In genomic region chr4:39947415-39947814, GRCh38 we compare ENCODE assay signal across 20 cellular contexts. TPM values are rescaled to one million over a fixed set of nuclear protein-coding genes. Genes with fewer than 3 reads are reported as not detected.
DNase-seq lines count a peak whose midpoint lies in the region; ATAC-seq, FAIRE-seq and TF ChIP-seq lines count a peak whose summit lies in the region.
"Had no signal": no experiment of that assay in that cellular context is flagged by ENCODE, and none has a peak within 500 bp of the region (broad histone marks: within the 10 kb centered on the region; RNA-seq: fewer than 3 reads in every experiment).

No MANE protein-coding gene starts in this region.

- H3K4me1 Mint-ChIP-seq in CD14-positive monocyte (peaks cover 28% of the 10 kb centered on the region), HFFc6 (ENCODE audit: low read depth) (peaks cover 32% of the 10 kb centered on the region), nephron progenitor cell (peaks cover 13% of the 10 kb centered on the region)

- TF ChIP-seq CTCF in CD14-positive monocyte (IDR thresholded peaks at IDR 0.05) (no peak), HFFc6 (IDR thresholded peaks at IDR 0.05) (no peak), GM12878 (IDR thresholded peaks at IDR 0.05 in 2 of 3, conservative IDR thresholded peaks at IDR 0.05 in 1 of 3; ENCODE audit: control insufficient read depth in 2 of 3, extremely low read depth in 1 of 3, insufficient read depth in 1 of 3, low read depth in 3 of 3, low read length in 3 of 3) (no peak), nephron progenitor cell (IDR thresholded peaks at IDR 0.05) (no peak)

- peaks cover 0 to 6% of the 10 kb centered on the region in 2 donors for H3K36me3 Mint-ChIP-seq in CD14-positive monocyte
- peaks cover 1% of the 10 kb centered on the region; the same call in 1 of the 2 replicates for H3K36me3 Mint-ChIP-seq in HFFc6 (ENCODE audit: low read depth)
- peaks cover 48% of the 10 kb centered on the region for H3K36me3 Mint-ChIP-seq in nephron progenitor cell (ENCODE audit: low read depth)

- H3K9ac ChIP-seq in GM12878 (ENCODE audit: control insufficient read depth, insufficient read depth, low read length) = no peak overlapping the region

- CTCF ChIA-PET in GM12878 (lab: Yijun Ruan, JAX) = interaction anchor here (0.6 to 1.9 kb wide), 6 partner anchors 8 to 285 kb away, joined by 3 to 9 read pairs (median 4); no protein-coding TSS in a partner anchor

- RAD21 ChIA-PET in GM12878 (lab: Charles Lee; ENCODE audit: unreplicated experiment) = interaction anchor here (0.7 to 3.3 kb wide), 5 partner anchors 10 to 21 kb away, joined by 3 to 9 read pairs (median 5); no protein-coding TSS in a partner anchor

- TF ChIP-seq EP300 in GM12878 (IDR thresholded peaks at IDR 0.05; ENCODE audit: borderline replicate concordance in 1 of 2, control insufficient read depth in 1 of 2, low read depth in 2 of 2, low read length in 2 of 2) = no peak

- H3K36me3 ChIP-seq in GM12878 (ENCODE audit: control insufficient read depth in 2 of 2, insufficient read depth in 2 of 2, low read length in 1 of 2) = no peaks in the 10 kb centered on the region; a peak in 1 of 4 replicates
- H3K36me3 ChIP-seq: tibial nerve had no signal

- peak overlapping the region; percentile 40 to 97 (median 84) for H3K27ac Mint-ChIP-seq in CD14-positive monocyte
- peak overlapping the region; percentile 29 for H3K27ac Mint-ChIP-seq in HFFc6
- H3K27ac Mint-ChIP-seq in nephron progenitor cell = peak overlapping the region; percentile 86
- H3K27ac Mint-ChIP-seq: activated naive CD4-positive, alpha-beta T cell treated with anti-CD3 and anti-CD28 coated beads, Interleukin-2, amount 50 U/mL, for 24 hours had no signal

- H2AFZ ChIP-seq in GM12878 (ENCODE audit: control insufficient read depth, low read depth, low read length) = no peak overlapping the region

- H3K4me3 ChIP-seq in GM12878 = no peak overlapping the region
- H3K4me3 ChIP-seq: tibial nerve had no signal

- H3K9me3 Mint-ChIP-seq in CD14-positive monocyte (no peaks in the 10 kb centered on the region), HFFc6 (no peaks in the 10 kb centered on the region), nephron progenitor cell (no peaks in the 10 kb centered on the region)
- H3K9me3 Mint-ChIP-seq: activated naive CD4-positive, alpha-beta T cell treated with anti-CD3 and anti-CD28 coated beads, Interleukin-2, amount 50 U/mL, for 24 hours; CD8-positive, alpha-beta T cell had no signal

- intact Hi-C loops in CD14-positive monocyte (cut with micrococcal nuclease) = no loop called here
- intact Hi-C loops in GM12878 (cut with micrococcal nuclease; ENCODE audit: unreplicated experiment) = no loop called here

- TF ChIP-seq RAD21 in GM12878 (IDR thresholded peaks at IDR 0.05; ENCODE audit: insufficient read depth, low read depth, low read length) = no peak

- SMC1A ChIA-PET in GM12878 (lab: Charles Lee; ENCODE audit: uncharacterized antibody, unreplicated experiment) = interaction anchor here (1.3 to 6.7 kb wide), 6 partner anchors 11 to 30 kb away, joined by 3 to 51 read pairs (median 8); no protein-coding TSS in a partner anchor

- peak overlapping the region; percentile 77 for H3K27ac ChIP-seq in GM12878 (ENCODE audit: control insufficient read depth, insufficient read depth)

- DNase-seq in CD14-positive monocyte (ENCODE audit: low spot score) (no peak), HFFc6 (no peak), GM12878 (ENCODE audit: low read depth, low spot score) (no peak), nephron progenitor cell (no peak), NCI-H524 (lab: John Stamatoyannopoulos, UW) (no peak)
- DNase-seq in effector CD4-positive, alpha-beta T cell = no peak
- DNase-seq: CD8-positive, alpha-beta T cell; hypothalamus; kidney glomerular epithelial cell; NCI-H1092 treated with DMSO at 0.1 percent for 48 hours; NCI-H69; occipital lobe; stimulated activated CD4-positive, alpha-beta T cell treated with anti-CD3 and anti-CD28 coated beads, Interleukin-4, amount 100 ng/mL, for 24 hours; T-helper 1 cell had no signal

- peak overlapping the region; percentile 72; the same call in 1 of the 2 replicates for H3K4me2 ChIP-seq in GM12878 (ENCODE audit: control insufficient read depth, insufficient read depth)

- H3K27me3 ChIP-seq in GM12878 (replicated peaks in 1 of 2; ENCODE audit: control insufficient read depth in 2 of 2, insufficient read depth in 2 of 2, low read length in 1 of 2) = no peaks in the 10 kb centered on the region
- H3K27me3 ChIP-seq: tibial nerve had no signal

- TF ChIP-seq POLR2A in GM12878 (IDR thresholded peaks at IDR 0.05; ENCODE audit: low read depth, low read length) = no peak

- H3K27me3 Mint-ChIP-seq in CD14-positive monocyte (ENCODE audit: low read depth in 3 of 3) (peaks cover 0 to 2% (median 0%) of the 10 kb centered on the region in 3 donors), HFFc6 (ENCODE audit: insufficient read depth) (peaks cover 2% of the 10 kb centered on the region; the same call in 1 of the 2 replicates), nephron progenitor cell (ENCODE audit: low read depth, poor library complexity) (peaks cover 4% of the 10 kb centered on the region)
- H3K27me3 Mint-ChIP-seq: activated naive CD4-positive, alpha-beta T cell treated with anti-CD3 and anti-CD28 coated beads, Interleukin-2, amount 50 U/mL, for 24 hours had no signal

- FAIRE-seq in GM12878 (lab: Jason Lieb, UNC) = no peak
- FAIRE-seq: bronchial epithelial cell, RCC 7860 had no signal

- peaks cover 41% of the 10 kb centered on the region for H3K4me1 ChIP-seq in GM12878 (ENCODE audit: control insufficient read depth, insufficient read depth, low read length)

- H4K20me1 ChIP-seq in GM12878 (ENCODE audit: control insufficient read depth, insufficient read depth) = no peaks in the 10 kb centered on the region; the same call in 1 of the 2 replicates

- H3K79me2 ChIP-seq in GM12878 (ENCODE audit: control insufficient read depth, insufficient read depth, low read length) = peaks cover 80% of the 10 kb centered on the region

- H3K4me3 Mint-ChIP-seq in CD14-positive monocyte = no peak overlapping the region
- H3K4me3 Mint-ChIP-seq in HFFc6 = no peak overlapping the region
- H3K4me3 Mint-ChIP-seq in nephron progenitor cell = no peak overlapping the region
- H3K4me3 Mint-ChIP-seq: activated naive CD4-positive, alpha-beta T cell treated with anti-CD3 and anti-CD28 coated beads, Interleukin-2, amount 50 U/mL, for 24 hours; CD8-positive, alpha-beta T cell had no signal

- in situ Hi-C loops in GM12878 (cut with MboI) = no loop called here

- ATAC-seq in GM12878 = no peak
- no peak for ATAC-seq in GM19035 (IDR thresholded peaks at IDR 0.05; ENCODE audit: unreplicated experiment)
- ATAC-seq: activated CD4-positive, CD25-positive, alpha-beta regulatory T cell treated with anti-CD3 and anti-CD28 coated beads, Interleukin-2, amount 50 U/mL, for 24 hours; CD8-positive, alpha-beta T cell had no signal

- 0% methylated on average over 1 of the region's 1 CpG for WGBS in GM12878 (ENCODE audit: insufficient coverage, insufficient replicate concordance, low lambda C conversion rate, missing lambda C conversion rate)

- POLR2A ChIA-PET in GM12878 (lab: Charles Lee) = interaction anchor here (0.6 to 1.5 kb wide), 7 partner anchors 8 to 329 kb away, joined by 3 to 7 read pairs (median 5); no protein-coding TSS in a partner anchor

- no TSS peak for BruUV-seq in GM12878 (replicated peaks; lab: Mats Ljungman, UMichigan)

- H3K9me3 ChIP-seq in GM12878 (replicated peaks; ENCODE audit: control insufficient read depth, insufficient read depth, low read length) = no peaks in the 10 kb centered on the region
- H3K9me3 ChIP-seq: tibial nerve had no signal

TF ChIP-seq in GM12878, 131 proteins besides CTCF, POLR2A, EP300 and RAD21 (continues in another document):
- TF ChIP-seq E4F1 (IDR thresholded peaks at IDR 0.05; ENCODE audit: borderline replicate concordance, partially characterized antibody) = no peak

RNA-seq across cellular contexts. Expression of gene PDS5A, which starts 30.3 kb away (rescaled TPM):
- 10 to 100 TPM; 14.2 to 17.7 TPM for polyA plus RNA-seq in CD14-positive monocyte
- 10 to 100 TPM; 41.0 to 49.8 (median 46.8) TPM for total RNA-seq in HFFc6 (2021; fragmentation: NEBNext Ultra II Directional; extraction: Animal tissue kit (Norgen Biotek cat#: 25700))
- 241 and 251 TPM in 2 replicates for total RNA-seq in GM12878 (2013; cell fraction: nucleolus; rRNA removed)
- 50.2 and 55.3 TPM in 2 replicates for total RNA-seq in GM12878 (2014; rRNA removed)
- total RNA-seq in GM12878 (2014; rRNA removed; fragmentation: Illumina TruSeq; extraction: Trizol) = 64.5 and 66.0 TPM in 2 replicates
- total RNA-seq in GM12878 (2021) = 60.4 and 64.2 TPM in 2 replicates
- polyA plus RNA-seq in GM12878 (2011; ENCODE audit: low read depth) = 18.8 TPM
- 69.7 and 105 TPM in 2 replicates for polyA plus RNA-seq in GM12878 (2011; rRNA removed)
- polyA plus RNA-seq in GM12878 (2011; cell fraction: cytosol; rRNA removed) = 22.8 and 26.7 TPM in 2 replicates
- 36.4 and 40.5 TPM in 2 replicates for polyA plus RNA-seq in GM12878 (2011; cell fraction: nucleus; rRNA removed)
- polyA plus RNA-seq in GM12878 (2012) = 26.3 and 32.6 TPM in 2 replicates
- 54.4 and 65.7 TPM in 2 replicates for polyA plus RNA-seq in GM12878 (2014; fragmentation: Illumina TruSeq; extraction: Trizol)
- polyA plus RNA-seq in GM12878 (2014; fragmentation: Nextera tagmentation; extraction: Ambion mirVana) = 10 to 100 TPM; 13.7 to 14.1 TPM
- 28.6 and 32.8 TPM in 2 replicates for polyA plus RNA-seq in GM12878 (2014; rRNA removed)
- 10 to 100 TPM; 20.5 to 54.4 TPM for polyA plus RNA-seq in GM12878 (2016; fragmentation: Nextera tagmentation; extraction: Ambion mirVana)
- polyA minus RNA-seq in GM12878 (2011; rRNA and poly(A)+ RNA removed) = 97.1 and 141 TPM in 2 replicates
- 63.7 and 90.0 TPM in 2 replicates for polyA minus RNA-seq in GM12878 (2011; cell fraction: cytosol; rRNA and poly(A)+ RNA removed)
- 81.2 and 131 TPM in 2 replicates for polyA minus RNA-seq in GM12878 (2011; cell fraction: nucleus; rRNA and poly(A)+ RNA removed)

Comparison
In these comparisons a context has a peak if more than half of its experiments do, and no peak if none do; other contexts are left out.
1. H3K27ac Mint-ChIP-seq: peak in every context shown above with its lines; median percentile 86 in nephron progenitor cell; 84 in CD14-positive monocyte; 29 in HFFc6.